ENCODE assay signal across 8 cellular contexts in genomic region chr2:161077367-161078210, GRCh38.
A peak's percentile ranks its signal among the peaks of the same experiment; 100 is the strongest.
DNase-seq lines count a peak whose midpoint lies in the region; ATAC-seq, FAIRE-seq and TF ChIP-seq lines count a peak whose summit lies in the region.

No MANE protein-coding gene starts in this region.

- H3K36me3 ChIP-seq in OCI-LY3 (replicated peaks; ENCODE audit: low read depth, low read length) (no peaks in the 10 kb centered on the region), lower lobe of right lung (no peaks in the 10 kb centered on the region), uterus (no peaks in the 10 kb centered on the region)

- peaks cover 2 to 3% of the 10 kb centered on the region in 2 donors for H3K9me3 Mint-ChIP-seq in stimulated activated naive B cell treated with anti-CD40 and anti-IgM and Interleukin-4, amounts not matched to agents 10 μg/mL and 1 μg/mL and 100 μg/mL, for 72 hours

- peak overlapping the region; percentile 79 for H3K27ac Mint-ChIP-seq in stimulated activated naive B cell treated with anti-CD40 and anti-IgM and Interleukin-4, amounts not matched to agents 10 μg/mL and 1 μg/mL and 100 μg/mL, for 72 hours

- peaks cover 19 to 28% of the 10 kb centered on the region in 2 donors for H3K4me1 Mint-ChIP-seq in stimulated activated naive B cell treated with anti-CD40 and anti-IgM and Interleukin-4, amounts not matched to agents 10 μg/mL and 1 μg/mL and 100 μg/mL, for 72 hours

- H3K27me3 ChIP-seq in OCI-LY3 (ENCODE audit: low read depth, low read length) (no peaks in the 10 kb centered on the region), lower lobe of right lung (ENCODE audit: low read depth) (no peaks in the 10 kb centered on the region), uterus (no peaks in the 10 kb centered on the region)

- intact Hi-C loops in lower lobe of right lung (cut with DNase I) = no loop called here
- intact Hi-C loops in uterus (cut with DNase I; ENCODE audit: low total_unique reads) = no loop called here

- FAIRE-seq in GM12892 (lab: Jason Lieb, UNC) (peak; percentile 96), HTR-8/SVneo (lab: Jason Lieb, UNC) (no peak)

- peak overlapping the region; percentile 57 for H3K9ac ChIP-seq in OCI-LY3 (ENCODE audit: low read length)

- no peaks in the 10 kb centered on the region for H4K20me1 ChIP-seq in OCI-LY3 (ENCODE audit: insufficient read depth, low read length)

- H3K27ac ChIP-seq in OCI-LY3 (ENCODE audit: low read length) (peak overlapping the region; percentile 92), lower lobe of right lung (peak overlapping the region; percentile 40), uterus (no peak overlapping the region)

- H3K4me3 Mint-ChIP-seq in stimulated activated naive B cell treated with anti-CD40 and anti-IgM and Interleukin-4, amounts not matched to agents 10 μg/mL and 1 μg/mL and 100 μg/mL, for 72 hours = peak overlapping the region; percentile 44 to 52

- no peak for TF ChIP-seq CTCF in OCI-LY3 (IDR thresholded peaks at IDR 0.05; ENCODE audit: low read depth, low read length)
- no peak for TF ChIP-seq CTCF in lower lobe of right lung (IDR thresholded peaks at IDR 0.05)
- TF ChIP-seq CTCF in uterus (IDR thresholded peaks at IDR 0.05) = no peak

- H3K9me3 ChIP-seq in OCI-LY3 (ENCODE audit: insufficient read depth, low read length) (no peaks in the 10 kb centered on the region), lower lobe of right lung (no peaks in the 10 kb centered on the region), uterus (no peaks in the 10 kb centered on the region)

- H3K4me3 ChIP-seq in OCI-LY3 (ENCODE audit: low read length) = peak overlapping the region; percentile 46
- H3K4me3 ChIP-seq in lower lobe of right lung = no peak overlapping the region
- H3K4me3 ChIP-seq in uterus = no peak overlapping the region

- ATAC-seq in HG02759 (IDR thresholded peaks at IDR 0.05; ENCODE audit: unreplicated experiment) = peak; percentile 87
- peak; percentile 89 to 95 for ATAC-seq in lower lobe of right lung
- peak; percentile 92 to 94 for ATAC-seq in stimulated activated naive B cell treated with anti-CD40 and anti-IgM and Interleukin-4, amounts not matched to agents 10 μg/mL and 1 μg/mL and 100 μg/mL, for 72 hours (replicated peaks)

- no peaks in the 10 kb centered on the region for H3K27me3 Mint-ChIP-seq in stimulated activated naive B cell treated with anti-CD40 and anti-IgM and Interleukin-4, amounts not matched to agents 10 μg/mL and 1 μg/mL and 100 μg/mL, for 72 hours

- TF ChIP-seq POLR2A in GM12892 (IDR thresholded peaks at IDR 0.05; ENCODE audit: low read depth, low read length) = no peak
- TF ChIP-seq POLR2A in uterus (IDR thresholded peaks at IDR 0.05) = no peak

- peak overlapping the region; percentile 76 for H3K4me2 ChIP-seq in OCI-LY3 (ENCODE audit: low read length)

- peak overlapping the region; percentile 63; the same call in 1 of the 2 replicates for H2AFZ ChIP-seq in OCI-LY3 (ENCODE audit: low read depth, low read length)

- no peaks in the 10 kb centered on the region for H3K36me3 Mint-ChIP-seq in stimulated activated naive B cell treated with anti-CD40 and anti-IgM and Interleukin-4, amounts not matched to agents 10 μg/mL and 1 μg/mL and 100 μg/mL, for 72 hours

- no peaks in the 10 kb centered on the region for H3K79me2 ChIP-seq in OCI-LY3 (ENCODE audit: low read length)

- DNase-seq in GM12892 (ENCODE audit: insufficient read length) = no peak
- peak; percentile 40 for DNase-seq in activated effector memory CD4-positive, alpha-beta T cell treated with Interleukin-2 at 50 U/mL for 16 hours
- DNase-seq in lower lobe of right lung = no peak
- DNase-seq in stimulated activated naive B cell treated with anti-CD40 and anti-IgM and Interleukin-4, amounts not matched to agents 10 μg/mL and 1 μg/mL and 100 μg/mL, for 72 hours = peak; percentile 75
- no peak for DNase-seq in uterus
- DNase-seq in HTR-8/SVneo (ENCODE audit: insufficient read length, low spot score) = no peak

- H3K4me1 ChIP-seq in OCI-LY3 (ENCODE audit: low read length) (peaks cover 54% of the 10 kb centered on the region), lower lobe of right lung (peaks cover 20% of the 10 kb centered on the region), uterus (no peaks in the 10 kb centered on the region)

Comparison
In these comparisons a context has a peak if more than half of its experiments do, and no peak if none do; other contexts are left out.
1. DNase-seq: peak in activated effector memory CD4-positive, alpha-beta T cell treated with Interleukin-2 at 50 U/mL for 16 hours (single experiment) and stimulated activated naive B cell treated with anti-CD40 and anti-IgM and Interleukin-4, amounts not matched to agents 10 μg/mL and 1 μg/mL and 100 μg/mL, for 72 hours (single experiment); none in GM12892 (single experiment), lower lobe of right lung (single experiment), uterus (0 of 2) and HTR-8/SVneo (single experiment).
2. H3K27ac ChIP-seq: peak in OCI-LY3 (single experiment) and lower lobe of right lung (single experiment); none in uterus (0 of 2).
3. Peak in every context shown above with its lines, with median percentiles within 50 percentile points of each other: ATAC-seq.